ENCODE assay signal across 8 cellular contexts in genomic region chr3:104291437-104291851, GRCh38.
DNase-seq lines count a peak whose midpoint lies in the region; ATAC-seq and TF ChIP-seq lines count a peak whose summit lies in the region.
"Had no signal": no experiment of that assay in that cellular context is flagged by ENCODE, and none has a peak within 500 bp of the region (broad histone marks: within the 10 kb centered on the region; RNA-seq: fewer than 3 reads in every experiment).

No MANE protein-coding gene starts in this region.

- H3K79me2 ChIP-seq in osteoblast (ENCODE audit: insufficient read depth, low read length): no peaks in the 10 kb centered on the region

- no peak overlapping the region for H3K27ac ChIP-seq in osteoblast (ENCODE audit: low read depth, low read length)
- H3K27ac ChIP-seq: pancreas had no signal

- peaks cover 3% of the 10 kb centered on the region for H3K9me3 Mint-ChIP-seq in activated T-helper 17 cell treated with anti-CD3 and anti-CD28 coated beads, Interleukin-2, amount 50 U/mL, for 72 hours

- H3K4me1 ChIP-seq in osteoblast (ENCODE audit: insufficient read depth, low read length): peaks cover 4% of the 10 kb centered on the region
- H3K4me1 ChIP-seq: pancreas had no signal

- H3K4me2 ChIP-seq in osteoblast (ENCODE audit: insufficient read depth, low read length): peak overlapping the region; percentile 86

- H2AFZ ChIP-seq in osteoblast (ENCODE audit: low read length): peak overlapping the region; percentile 90

- H3K4me1 Mint-ChIP-seq in activated T-helper 17 cell treated with anti-CD3 and anti-CD28 coated beads, Interleukin-2, amount 50 U/mL, for 72 hours: no peaks in the 10 kb centered on the region

- ATAC-seq in GM19023 (IDR thresholded peaks at IDR 0.05; ENCODE audit: unreplicated experiment) (peak; percentile 61), HG02970 (IDR thresholded peaks at IDR 0.05; ENCODE audit: low FRiP score, unreplicated experiment) (peak; percentile 57)
- peak; percentile 39 for ATAC-seq in activated T-helper 17 cell treated with anti-CD3 and anti-CD28 coated beads, Interleukin-2, amount 50 U/mL, for 72 hours (replicated peaks)

- H3K36me3 Mint-ChIP-seq in activated T-helper 17 cell treated with anti-CD3 and anti-CD28 coated beads, Interleukin-2, amount 50 U/mL, for 72 hours (ENCODE audit: low read depth): no peaks in the 10 kb centered on the region

- no peaks in the 10 kb centered on the region for H3K36me3 ChIP-seq in osteoblast (ENCODE audit: insufficient read depth, low read length)
- H3K36me3 ChIP-seq: pancreas had no signal

- H3K9me3 ChIP-seq in osteoblast (ENCODE audit: low read depth, low read length): no peaks in the 10 kb centered on the region
- H3K9me3 ChIP-seq: pancreas had no signal

- DNase-seq in osteoblast (ENCODE audit: insufficient read length, low spot score, missing footprints) (no peak), NCI-H1105 treated with DMSO at 0.1 percent for 48 hours (lab: John Stamatoyannopoulos, UW) (no peak), NCI-H1436 (lab: John Stamatoyannopoulos, UW) (no peak)
- no peak for DNase-seq in stimulated activated CD4-positive, alpha-beta T cell treated with anti-CD3 and anti-CD28 coated beads, Interleukin-2, amount 100 ng/mL, for 24 hours
- DNase-seq: pancreas had no signal

- H3K4me3 ChIP-seq in osteoblast (ENCODE audit: insufficient read depth, low read length): peak overlapping the region; percentile 64

- no peaks in the 10 kb centered on the region for H4K20me1 ChIP-seq in osteoblast (ENCODE audit: insufficient read depth, low read length)

- H3K27me3 Mint-ChIP-seq in activated T-helper 17 cell treated with anti-CD3 and anti-CD28 coated beads, Interleukin-2, amount 50 U/mL, for 72 hours: no peaks in the 10 kb centered on the region

- TF ChIP-seq CTCF in osteoblast (IDR thresholded peaks at IDR 0.05; ENCODE audit: extremely low read depth, low read depth, low read length): no peak

- H3K4me3 Mint-ChIP-seq in activated T-helper 17 cell treated with anti-CD3 and anti-CD28 coated beads, Interleukin-2, amount 50 U/mL, for 72 hours: peak overlapping the region; percentile 71

- peak overlapping the region; percentile 37 for H3K27ac Mint-ChIP-seq in activated T-helper 17 cell treated with anti-CD3 and anti-CD28 coated beads, Interleukin-2, amount 50 U/mL, for 72 hours

- H3K27me3 ChIP-seq in osteoblast (ENCODE audit: insufficient read depth, low read length): no peaks in the 10 kb centered on the region
- H3K27me3 ChIP-seq: pancreas had no signal
